ENCODE assay signal across 1 cellular context in genomic region chr19:45442408-45442926, GRCh38.
TF ChIP-seq lines count a peak whose summit lies in the region.

No MANE protein-coding gene starts in this region.

TF ChIP-seq in endothelial cell of umbilical vein, 7 proteins besides CTCF, POLR2A, EP300 and RAD21:
- TF ChIP-seq FOS (IDR thresholded peaks at IDR 0.05; ENCODE audit: borderline replicate concordance, insufficient read depth, low read length) (no peak), POLR2AphosphoS5 (IDR thresholded peaks at IDR 0.05; ENCODE audit: insufficient read depth, low read depth, low read length) (no peak), MYC (IDR thresholded peaks at IDR 0.05; ENCODE audit: low read depth, low read length) (no peak), GATA2 (IDR thresholded peaks at IDR 0.05; ENCODE audit: insufficient read depth, insufficient read length, low read depth, low read length) (no peak), JUN (IDR thresholded peaks at IDR 0.05; ENCODE audit: borderline replicate concordance, insufficient read depth, insufficient read length, low read depth) (no peak), EZH2 (IDR thresholded peaks at IDR 0.05; ENCODE audit: borderline replicate concordance, low read depth, low read length, severe bottlenecking) (no peak), MAX (IDR thresholded peaks at IDR 0.05; ENCODE audit: insufficient read depth, insufficient read length) (no peak)
